Comparison of ENCODE assay signal across 8 cellular contexts in the genomic region with DNA sequence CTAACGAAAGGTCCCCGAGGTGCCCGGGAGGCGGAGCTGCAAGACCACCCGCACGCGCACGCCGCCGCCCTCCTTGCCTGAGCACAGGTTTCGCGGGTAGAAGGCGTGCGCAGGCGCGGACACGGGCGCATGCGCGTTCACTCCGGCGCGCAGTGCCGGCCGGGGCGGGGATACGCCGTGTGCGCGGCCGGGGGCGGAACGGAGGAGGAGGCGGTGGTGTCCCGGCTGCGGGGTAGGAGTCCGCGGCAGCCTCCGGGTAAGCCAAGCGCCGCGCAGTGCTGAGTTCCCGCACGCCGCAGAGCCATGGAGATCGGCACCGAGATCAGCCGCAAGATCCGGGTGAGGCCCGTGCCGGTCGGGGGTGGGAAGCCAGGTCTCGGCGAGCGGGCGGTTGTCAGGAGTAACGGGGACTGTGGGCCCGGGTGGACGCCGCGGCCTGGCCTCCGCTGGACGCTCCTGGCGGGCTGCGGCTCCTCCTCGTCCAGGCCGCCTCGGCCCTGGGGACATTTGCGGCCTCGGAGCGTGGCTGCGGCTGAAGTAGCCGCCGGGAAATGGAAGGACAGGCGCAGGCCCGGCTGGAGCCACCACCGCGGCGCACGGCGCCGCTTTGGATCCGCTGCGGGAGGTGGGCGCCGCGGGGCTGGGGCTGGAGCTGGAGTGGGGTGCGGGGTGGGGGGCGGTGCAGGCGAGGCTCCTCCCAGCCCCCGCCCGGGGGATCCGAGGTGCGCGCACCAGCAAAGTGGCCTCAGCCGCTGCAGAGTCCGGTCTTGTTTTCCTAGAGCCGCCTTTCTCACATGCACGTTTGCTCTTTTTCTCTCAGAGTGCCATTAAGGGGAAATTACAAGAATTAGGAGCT. TPM values are rescaled to one million over a fixed set of nuclear protein-coding genes. Genes with fewer than 3 reads are reported as not detected.
DNase-seq lines count a peak whose midpoint lies in the region; TF ChIP-seq lines count a peak whose summit lies in the region.

Gene ZC3H14 (plus strand): TSS at position 207 of the 856 bp plus-strand sequence. CDS start 97 bp downstream, at position 304.

- H3K9me3 ChIP-seq in SK-N-MC (ENCODE audit: low read depth, low read length): no peaks in the 10 kb centered on the region

- POLR2A ChIA-PET in HEK293T (lab: Yijun Ruan, JAX): interaction anchor here (1.0 to 1.6 kb wide), 3 partner anchors 9 to 68 kb away, joined by 3 to 4 read pairs (median 3); no protein-coding TSS in a partner anchor

- DNase-seq in HEK293T (ENCODE audit: extremely low spot score) (peak; percentile 93), MV-4-11 (lab: John Stamatoyannopoulos, UW) (peak; percentile 77), SK-N-MC (ENCODE audit: low read depth, low spot score) (no peak), germinal center (ENCODE audit: low spot score) (peak; percentile 91), occipital lobe (lab: John Stamatoyannopoulos, UW) (peak; percentile 79)
- peak; percentile 87 for DNase-seq in activated naive CD4-positive, alpha-beta T cell treated with anti-CD3 and anti-CD28 coated beads, Interleukin-2, amount 10 ng/mL, durations not matched to agents 7 days and 5 days

- peak within 1 kb of the TSS; percentile 86 for H3K27ac Mint-ChIP-seq in activated naive CD4-positive, alpha-beta T cell treated with anti-CD3 and anti-CD28 coated beads, Interleukin-2, amount 10 ng/mL, durations not matched to agents 7 days and 5 days

- peak within 1 kb of the TSS; percentile 87 for H3K9ac ChIP-seq in SK-N-MC (ENCODE audit: insufficient read length)

- H3K9me3 Mint-ChIP-seq in activated naive CD4-positive, alpha-beta T cell treated with anti-CD3 and anti-CD28 coated beads, Interleukin-2, amount 10 ng/mL, durations not matched to agents 7 days and 5 days: no peaks in the 10 kb centered on the region

- H3K27me3 Mint-ChIP-seq in activated naive CD4-positive, alpha-beta T cell treated with anti-CD3 and anti-CD28 coated beads, Interleukin-2, amount 10 ng/mL, durations not matched to agents 7 days and 5 days: peaks cover 41% of the 10 kb centered on the region

- peaks cover 29% of the 10 kb centered on the region for H3K36me3 ChIP-seq in SK-N-MC (ENCODE audit: insufficient read depth, low read length)

- H3K4me3 ChIP-seq in GM08714 (ENCODE audit: low read length) (peak within 1 kb of the TSS; percentile 95), SK-N-MC (peak within 1 kb of the TSS; percentile 92)

- H3K4me3 Mint-ChIP-seq in activated naive CD4-positive, alpha-beta T cell treated with anti-CD3 and anti-CD28 coated beads, Interleukin-2, amount 10 ng/mL, durations not matched to agents 7 days and 5 days: peak within 1 kb of the TSS; percentile 94

- CTCF ChIA-PET in HEK293T (lab: Yijun Ruan, JAX): no interaction called here
- CTCF ChIA-PET in activated naive CD4-positive, alpha-beta T cell treated with anti-CD3 and anti-CD28 coated beads, Interleukin-2, amount 10 ng/mL, durations not matched to agents 7 days and 5 days (lab: Charles Lee): no interaction called here

- H3K27ac ChIP-seq in SK-N-MC (peak within 1 kb of the TSS; percentile 63), temporal lobe (ENCODE audit: low read depth, low read length) (peak within 1 kb of the TSS; percentile 65)

- H3K36me3 Mint-ChIP-seq in activated naive CD4-positive, alpha-beta T cell treated with anti-CD3 and anti-CD28 coated beads, Interleukin-2, amount 10 ng/mL, durations not matched to agents 7 days and 5 days: peaks cover 18% of the 10 kb centered on the region

- H3K4me1 Mint-ChIP-seq in activated naive CD4-positive, alpha-beta T cell treated with anti-CD3 and anti-CD28 coated beads, Interleukin-2, amount 10 ng/mL, durations not matched to agents 7 days and 5 days: peaks cover 35% of the 10 kb centered on the region

TF ChIP-seq in HEK293T, 16 proteins besides CTCF, POLR2A, EP300 and RAD21:
- TF ChIP-seq, protein P1, sequence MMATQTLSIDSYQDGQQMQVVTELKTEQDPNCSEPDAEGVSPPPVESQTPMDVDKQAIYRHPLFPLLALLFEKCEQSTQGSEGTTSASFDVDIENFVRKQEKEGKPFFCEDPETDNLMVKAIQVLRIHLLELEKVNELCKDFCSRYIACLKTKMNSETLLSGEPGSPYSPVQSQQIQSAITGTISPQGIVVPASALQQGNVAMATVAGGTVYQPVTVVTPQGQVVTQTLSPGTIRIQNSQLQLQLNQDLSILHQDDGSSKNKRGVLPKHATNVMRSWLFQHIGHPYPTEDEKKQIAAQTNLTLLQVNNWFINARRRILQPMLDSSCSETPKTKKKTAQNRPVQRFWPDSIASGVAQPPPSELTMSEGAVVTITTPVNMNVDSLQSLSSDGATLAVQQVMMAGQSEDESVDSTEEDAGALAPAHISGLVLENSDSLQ (IDR thresholded peaks at IDR 0.05): no peak
- no peak for TF ChIP-seq HDGF (IDR thresholded peaks at IDR 0.05; ENCODE audit: borderline replicate concordance)
- no peak for TF ChIP-seq NFRKB (IDR thresholded peaks at IDR 0.05)
- no peak for TF ChIP-seq TARDBP (IDR thresholded peaks at IDR 0.05)
- TF ChIP-seq SP1 (IDR thresholded peaks at IDR 0.05): no peak
- no peak for TF ChIP-seq BHLHE40 (IDR thresholded peaks at IDR 0.05; ENCODE audit: borderline replicate concordance)
- TF ChIP-seq FOXM1 (IDR thresholded peaks at IDR 0.05; ENCODE audit: borderline replicate concordance): no peak
- no peak for TF ChIP-seq ZNF384 (IDR thresholded peaks at IDR 0.05)
- no peak for TF ChIP-seq SUZ12 (IDR thresholded peaks at IDR 0.05)
- TF ChIP-seq L3MBTL2 (conservative IDR thresholded peaks at IDR 0.05): peak; percentile 77; the same call in 1 of the 2 replicates
- TF ChIP-seq FOXK2 (IDR thresholded peaks at IDR 0.05): no peak
- TF ChIP-seq ARNT (IDR thresholded peaks at IDR 0.05): no peak
- 0 out of 2 replicates have a peak, but pooled peaks have one; percentile 14 for TF ChIP-seq CTBP1 (IDR thresholded peaks at IDR 0.05; ENCODE audit: borderline replicate concordance)
- no peak for TF ChIP-seq FOXA1 (IDR thresholded peaks at IDR 0.05)

RNA-seq across cellular contexts. Expression of gene ZC3H14, which starts in this region (rescaled TPM):
- total RNA-seq in occipital lobe (80.6 TPM), temporal lobe (53.8 TPM)
